1 cellular context compared by ENCODE assay signal in genomic region chr1:206955476-206956312, GRCh38.
TF ChIP-seq lines count a peak whose summit lies in the region.

No MANE protein-coding gene starts in this region.

TF ChIP-seq in H1, 55 proteins besides CTCF, POLR2A, EP300 and RAD21:
- 0 out of 2 replicates have a peak, but pooled peaks have one; percentile 8 for TF ChIP-seq MAX (IDR thresholded peaks at IDR 0.05)
- TF ChIP-seq SRF (IDR thresholded peaks at IDR 0.05; ENCODE audit: low read depth, low read length): no peak
